ENCODE assay signal across 8 cellular contexts in the genomic region with DNA sequence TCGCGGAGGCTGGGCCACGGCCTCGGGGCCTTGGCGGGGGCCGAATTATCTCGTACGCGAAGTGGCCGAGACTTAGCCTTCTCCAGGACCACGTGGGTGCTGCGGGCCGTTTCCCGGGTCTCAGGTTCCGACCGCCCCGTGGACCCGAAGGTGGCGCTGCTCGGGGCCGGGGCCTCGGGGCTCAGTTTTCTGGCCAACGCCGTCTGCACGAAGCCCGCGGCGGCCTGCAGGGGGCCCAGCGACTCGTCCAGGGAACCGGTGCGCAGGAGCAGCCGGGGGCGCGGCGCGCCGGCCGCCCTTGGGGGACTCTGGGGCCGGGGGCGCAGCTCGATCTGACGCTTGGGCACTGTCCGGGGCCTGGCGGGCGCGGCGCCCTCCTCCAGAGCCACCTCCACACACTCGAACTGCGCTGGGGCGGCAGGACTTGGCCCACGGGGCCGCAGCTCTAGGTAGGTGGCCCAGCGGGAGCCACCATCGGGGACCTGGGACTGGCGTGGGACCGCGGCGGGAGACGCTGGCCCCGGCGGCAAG. TPM values are rescaled to one million over a fixed set of nuclear protein-coding genes. Genes with fewer than 3 reads are reported as not detected.
DNase-seq lines count a peak whose midpoint lies in the region; ATAC-seq and TF ChIP-seq lines count a peak whose summit lies in the region.

No MANE protein-coding gene starts in this region.

- peaks cover 5 to 8% of the 10 kb centered on the region in 2 donors for H3K36me3 Mint-ChIP-seq in activated T-cell treated with anti-CD3 and anti-CD28 coated beads, Interleukin-2, amount 50 U/mL, for 72 hours (ENCODE audit: insufficient read depth in 2 of 2)

- H3K36me3 ChIP-seq in gastroesophageal sphincter: no peaks in the 10 kb centered on the region
- no peaks in the 10 kb centered on the region for H3K36me3 ChIP-seq in prostate gland

- intact Hi-C loops in prostate gland (cut with DNase I): no loop called here

- no CpG with 5 or more reads among the region's 62 CpGs for WGBS in gastroesophageal sphincter (ENCODE audit: low coverage in 1 of 2), 2 donors
- WGBS in prostate gland: 8% methylated on average over 28 of the region's 62 CpGs

- peak overlapping the region; percentile 97 to 98 for H3K4me3 Mint-ChIP-seq in activated T-cell treated with anti-CD3 and anti-CD28 coated beads, Interleukin-2, amount 50 U/mL, for 72 hours

- ATAC-seq in GM19467 (IDR thresholded peaks at IDR 0.05; ENCODE audit: unreplicated experiment) (peak; percentile 24), gastroesophageal sphincter (peak; percentile 61), HG03139 (IDR thresholded peaks at IDR 0.05; ENCODE audit: unreplicated experiment) (no peak), HG02852 (IDR thresholded peaks at IDR 0.05; ENCODE audit: unreplicated experiment) (no peak)
- peak; percentile 5 to 14 for ATAC-seq in activated T-cell treated with anti-CD3 and anti-CD28 coated beads, Interleukin-2, amount 50 U/mL, for 72 hours (replicated peaks in 1 of 2)

- H3K27ac ChIP-seq in gastroesophageal sphincter (peak overlapping the region; percentile 41 to 85 (median 82)), prostate gland (peak overlapping the region; percentile 67 to 83)

- H3K4me1 ChIP-seq in gastroesophageal sphincter: peaks cover 0 to 54% (median 26%) of the 10 kb centered on the region in 3 donors
- H3K4me1 ChIP-seq in prostate gland (replicated peaks): peaks cover 30% of the 10 kb centered on the region

- TF ChIP-seq EP300 in gastroesophageal sphincter (IDR thresholded peaks at IDR 0.05): no peak

- TF ChIP-seq POLR2A in gastroesophageal sphincter (IDR thresholded peaks at IDR 0.05) (no peak), prostate gland (IDR thresholded peaks at IDR 0.05) (no peak)

- H3K9me3 Mint-ChIP-seq in activated T-cell treated with anti-CD3 and anti-CD28 coated beads, Interleukin-2, amount 50 U/mL, for 72 hours: no peaks in the 10 kb centered on the region

- TF ChIP-seq CTCF in AG10803 (conservative IDR thresholded peaks at IDR 0.05; ENCODE audit: low read length) (peak; percentile 22; the same call in 1 of the 2 replicates), gastroesophageal sphincter (IDR thresholded peaks at IDR 0.05) (peak in 3 of 4 experiments; percentile 40 to 58 (median 43)), prostate gland (IDR thresholded peaks at IDR 0.05) (peak in 2 of 4 experiments; percentile 35 to 40)

- H3K27ac Mint-ChIP-seq in activated T-cell treated with anti-CD3 and anti-CD28 coated beads, Interleukin-2, amount 50 U/mL, for 72 hours: no peak overlapping the region

- DNase-seq in AG10803 (ENCODE audit: low read depth) (no peak), prostate gland (ENCODE audit: low spot score) (no peak)
- DNase-seq in activated T-cell treated with anti-CD3 and anti-CD28 coated beads, Interleukin-2, amount 50 U/mL, for 72 hours: peak; percentile 79 to 84
- DNase-seq in NK-92 treated with Interleukin-12 subunit alpha and Interleukin-12 subunit beta, amount 100 ng/mL, for 24 hours (lab: John Stamatoyannopoulos, UW): no peak

- H3K9me3 ChIP-seq in gastroesophageal sphincter (no peaks in the 10 kb centered on the region), prostate gland (no peaks in the 10 kb centered on the region)

- no peaks in the 10 kb centered on the region for H3K27me3 Mint-ChIP-seq in activated T-cell treated with anti-CD3 and anti-CD28 coated beads, Interleukin-2, amount 50 U/mL, for 72 hours (ENCODE audit: low read depth)

- H3K27me3 ChIP-seq in gastroesophageal sphincter (peaks cover 35% of the 10 kb centered on the region), prostate gland (replicated peaks; ENCODE audit: insufficient read depth) (no peaks in the 10 kb centered on the region)

- peak overlapping the region; percentile 49 for H3K4me3 ChIP-seq in AG10803 (ENCODE audit: low read length)
- H3K4me3 ChIP-seq in gastroesophageal sphincter: peak overlapping the region; percentile 49 to 63
- H3K4me3 ChIP-seq in prostate gland: peak overlapping the region; percentile 30 to 39

- H3K4me1 Mint-ChIP-seq in activated T-cell treated with anti-CD3 and anti-CD28 coated beads, Interleukin-2, amount 50 U/mL, for 72 hours (ENCODE audit: low read depth): peaks cover 68% of the 10 kb centered on the region

RNA-seq across cellular contexts. Expression of a gene that starts 0.7 kb away (rescaled TPM):
- 1 to 10 TPM; 3.1 to 4.6 TPM for total RNA-seq in activated T-cell treated with anti-CD3 and anti-CD28 coated beads, Interleukin-2, amount 50 U/mL, for 72 hours
- total RNA-seq in gastroesophageal sphincter: 1 to 10 TPM; 1.2 to 9.1 (median 4.1) TPM
- total RNA-seq in prostate gland: 1 to 10 TPM; 2.4 TPM

RNA-seq across cellular contexts. Expression of a gene that starts 4.5 kb away (rescaled TPM):
- total RNA-seq in activated T-cell treated with anti-CD3 and anti-CD28 coated beads, Interleukin-2, amount 50 U/mL, for 72 hours: 10 to 100 TPM; 19.7 to 27.3 TPM
- total RNA-seq in gastroesophageal sphincter: under 1 TPM in 1 of 4 donors, not detected in 3; 0.74 TPM
- 1 to 10 TPM; 2.7 to 4.3 TPM for total RNA-seq in prostate gland

RNA-seq across cellular contexts. Expression of a gene that starts 9.7 kb away (rescaled TPM):
- total RNA-seq in activated T-cell treated with anti-CD3 and anti-CD28 coated beads, Interleukin-2, amount 50 U/mL, for 72 hours: 1 to 10 TPM; 3.3 to 3.5 TPM
- total RNA-seq in gastroesophageal sphincter (10 to 100 TPM in 2 of 4 donors, 1 to 10 TPM in 2; 1.5 to 13.5 (median 6.3) TPM), prostate gland (10 to 100 TPM in 1 of 2 donors, 1 to 10 TPM in 1; 4.4 to 27.3 TPM)

RNA-seq across cellular contexts. Expression of a gene that starts 11.1 kb away (rescaled TPM):
- 1 to 10 TPM; 1.9 to 2.8 TPM for total RNA-seq in activated T-cell treated with anti-CD3 and anti-CD28 coated beads, Interleukin-2, amount 50 U/mL, for 72 hours
- total RNA-seq in gastroesophageal sphincter (not detected), prostate gland (10 to 100 TPM; 11.5 to 26.3 TPM)

RNA-seq across cellular contexts. Expression of a gene that starts 45.1 kb away (rescaled TPM):
- total RNA-seq in activated T-cell treated with anti-CD3 and anti-CD28 coated beads, Interleukin-2, amount 50 U/mL, for 72 hours: 10 to 100 TPM; 46.1 to 73.7 TPM
- 10 to 100 TPM in 3 of 4 donors, 1 to 10 TPM in 1; 7.6 to 27.7 (median 14.5) TPM for total RNA-seq in gastroesophageal sphincter
- total RNA-seq in prostate gland: 10 to 100 TPM in 1 of 2 donors, 1 to 10 TPM in 1; 7.3 to 11.5 TPM

Comparison
In these comparisons a context has a peak if more than half of its experiments do, and no peak if none do; other contexts are left out.
1. DNase-seq: peak in activated T-cell treated with anti-CD3 and anti-CD28 coated beads, Interleukin-2, amount 50 U/mL, for 72 hours (2 of 2); none in AG10803 (single experiment), prostate gland (single experiment) and NK-92 treated with Interleukin-12 subunit alpha and Interleukin-12 subunit beta, amount 100 ng/mL, for 24 hours (single experiment).
2. ATAC-seq: peak in GM19467 (single experiment), activated T-cell treated with anti-CD3 and anti-CD28 coated beads, Interleukin-2, amount 50 U/mL, for 72 hours (2 of 2) and gastroesophageal sphincter (single experiment); none in HG03139 (single experiment) and HG02852 (single experiment).
3. Peak in every context shown above with its lines, with median percentiles within 50 percentile points of each other: H3K4me3 ChIP-seq.